13 cellular contexts compared by ENCODE assay signal in the genomic region with DNA sequence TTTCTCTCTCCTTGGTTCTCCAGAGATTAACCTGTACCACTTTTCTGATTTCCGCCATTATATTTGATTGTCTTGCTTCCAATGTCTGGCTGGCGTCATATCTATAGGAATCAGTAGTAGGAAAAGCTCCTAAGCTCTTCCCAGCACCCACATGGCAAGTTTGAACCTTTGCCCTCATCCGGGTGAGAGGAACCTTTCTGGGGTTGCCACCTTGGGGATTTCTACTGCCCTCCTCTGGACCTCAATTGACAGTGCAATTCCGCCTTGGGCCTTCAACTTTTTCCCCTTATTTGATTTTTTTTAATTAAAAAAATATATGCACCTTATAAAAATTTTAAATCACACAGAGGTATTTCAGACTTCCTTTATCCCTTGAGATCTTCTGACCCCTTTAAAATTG. TPM values are rescaled to one million over a fixed set of nuclear protein-coding genes. Genes with fewer than 3 reads are reported as not detected.
DNase-seq lines count a peak whose midpoint lies in the region; ATAC-seq, FAIRE-seq and TF ChIP-seq lines count a peak whose summit lies in the region.
"Had no signal": no experiment of that assay in that cellular context is flagged by ENCODE, and none has a peak within 500 bp of the region (broad histone marks: within the 10 kb centered on the region; RNA-seq: fewer than 3 reads in every experiment).

No MANE protein-coding gene starts in this region.

- no peak overlapping the region for H3K4me2 ChIP-seq in astrocyte (ENCODE audit: low read length)
- H3K4me2 ChIP-seq: BLaER1 had no signal

- H3K36me3 Mint-ChIP-seq in astrocyte (ENCODE audit: low read depth, unreplicated experiment) = no peaks in the 10 kb centered on the region
- H3K36me3 Mint-ChIP-seq in neural crest cell (ENCODE audit: low read depth) = no peaks in the 10 kb centered on the region
- no peaks in the 10 kb centered on the region for H3K36me3 Mint-ChIP-seq in CD4-positive, alpha-beta T cell (ENCODE audit: low read depth)

- no peaks in the 10 kb centered on the region for H3K27me3 ChIP-seq in astrocyte (ENCODE audit: insufficient read depth, low read length)
- no peaks in the 10 kb centered on the region for H3K27me3 ChIP-seq in CD4-positive, alpha-beta T cell (ENCODE audit: control insufficient read depth, insufficient read depth, low read length)

- POLR2A ChIA-PET in CD4-positive, alpha-beta T cell (lab: Charles Lee) = no interaction called here

- no peaks in the 10 kb centered on the region for H3K9me3 ChIP-seq in astrocyte (ENCODE audit: insufficient read depth, low read depth, low read length)
- no peaks in the 10 kb centered on the region for H3K9me3 ChIP-seq in CD4-positive, alpha-beta T cell (ENCODE audit: control insufficient read depth, low read length)
- H3K9me3 ChIP-seq: BLaER1 had no signal

- DNase-seq in NCI-H82 (lab: John Stamatoyannopoulos, UW) = peak; percentile 31
- DNase-seq in NCI-H82 treated with DMSO at 0.1 percent for 48 hours (lab: John Stamatoyannopoulos, UW; ENCODE audit: unreplicated experiment) = no peak
- DNase-seq in astrocyte (ENCODE audit: low read depth) = no peak
- DNase-seq in neural crest cell (ENCODE audit: low read depth, low spot score) = no peak
- DNase-seq in NCI-H2171 treated with DMSO at 0.1 percent for 48 hours (lab: John Stamatoyannopoulos, UW) = no peak
- DNase-seq in CD4-positive, alpha-beta T cell = no peak
- no peak for DNase-seq in left cardiac atrium
- DNase-seq: activated naive CD4-positive, alpha-beta T cell treated with Interleukin-2 at 50 U/mL for 16 hours; NCI-H2081 treated with DMSO at 0.1 percent for 48 hours had no signal

- H3K4me1 Mint-ChIP-seq in astrocyte (ENCODE audit: low read depth, unreplicated experiment) (no peaks in the 10 kb centered on the region), neural crest cell (no peaks in the 10 kb centered on the region)
- H3K4me1 Mint-ChIP-seq in CD4-positive, alpha-beta T cell (ENCODE audit: low read depth) = no peaks in the 10 kb centered on the region

- TF ChIP-seq CTCF in astrocyte (IDR thresholded peaks at IDR 0.05; ENCODE audit: insufficient read depth, low read depth, low read length) (peak; percentile 14), neural crest cell (conservative IDR thresholded peaks at IDR 0.05) (peak; percentile 47)
- no peak for TF ChIP-seq CTCF in CD4-positive, alpha-beta T cell (IDR thresholded peaks at IDR 0.05)

- H3K9me3 Mint-ChIP-seq in astrocyte (ENCODE audit: unreplicated experiment) (no peaks in the 10 kb centered on the region), neural crest cell (no peaks in the 10 kb centered on the region)
- H3K9me3 Mint-ChIP-seq in CD4-positive, alpha-beta T cell = no peaks in the 10 kb centered on the region

- no peak overlapping the region for H3K4me3 Mint-ChIP-seq in astrocyte (ENCODE audit: unreplicated experiment)
- no peak overlapping the region for H3K4me3 Mint-ChIP-seq in neural crest cell
- H3K4me3 Mint-ChIP-seq in CD4-positive, alpha-beta T cell = no peak overlapping the region

- H3K27ac ChIP-seq in astrocyte (ENCODE audit: low read depth, low read length) = no peak overlapping the region
- no peak overlapping the region for H3K27ac ChIP-seq in CD4-positive, alpha-beta T cell (ENCODE audit: low read depth, low read length)
- H3K27ac ChIP-seq: BLaER1 had no signal

- H3K4me3 ChIP-seq in astrocyte (ENCODE audit: insufficient read depth, low read depth, low read length) = no peak overlapping the region
- H3K4me3 ChIP-seq: BLaER1 had no signal

- intact Hi-C loops in CD4-positive, alpha-beta T cell (cut with DNase I, micrococcal nuclease) = no loop called here
- intact Hi-C loops in left cardiac atrium (cut with DNase I) = no loop called here

- H3K27me3 Mint-ChIP-seq in astrocyte (ENCODE audit: low read depth, unreplicated experiment) = no peaks in the 10 kb centered on the region
- H3K27me3 Mint-ChIP-seq in neural crest cell (ENCODE audit: low read depth) = peaks cover 19% of the 10 kb centered on the region
- peaks cover 20% of the 10 kb centered on the region for H3K27me3 Mint-ChIP-seq in CD4-positive, alpha-beta T cell

- H3K27ac Mint-ChIP-seq in astrocyte (ENCODE audit: unreplicated experiment) (no peak overlapping the region), neural crest cell (ENCODE audit: unreplicated experiment) (no peak overlapping the region)
- no peak overlapping the region for H3K27ac Mint-ChIP-seq in CD4-positive, alpha-beta T cell

- CTCF ChIA-PET in CD4-positive, alpha-beta T cell (lab: Charles Lee) = no interaction called here

- no peak overlapping the region for H2AFZ ChIP-seq in astrocyte (ENCODE audit: low read depth, low read length)

- no peaks in the 10 kb centered on the region for H3K36me3 ChIP-seq in astrocyte (ENCODE audit: insufficient read depth, low read length)
- H3K36me3 ChIP-seq: BLaER1 had no signal

- ATAC-seq in HG03175 (IDR thresholded peaks at IDR 0.05; ENCODE audit: unreplicated experiment) (peak; percentile 46), left cardiac atrium (no peak)
- ATAC-seq in CD4-positive, alpha-beta T cell (ENCODE audit: poor library complexity) = no peak
- ATAC-seq: esophagus mucosa had no signal

- no peaks in the 10 kb centered on the region for H3K79me2 ChIP-seq in astrocyte (ENCODE audit: insufficient read depth, low read length)

- H3K4me1 ChIP-seq in astrocyte (ENCODE audit: insufficient read depth, low read length) = no peaks in the 10 kb centered on the region
- H3K4me1 ChIP-seq: BLaER1 had no signal

- no peak overlapping the region for H3K9ac ChIP-seq in astrocyte (ENCODE audit: low read length)
- H3K9ac ChIP-seq: BLaER1 had no signal

- FAIRE-seq in astrocyte (lab: Jason Lieb, UNC) = no peak

- H4K20me1 ChIP-seq in astrocyte (ENCODE audit: insufficient read depth, low read length) = no peaks in the 10 kb centered on the region
- H4K20me1 ChIP-seq: BLaER1 had no signal

RNA-seq across cellular contexts. Expression of a gene that starts 2.0 kb away (rescaled TPM):
- total RNA-seq in astrocyte (not detected in 2 replicates), neural crest cell (not detected in 2 replicates), left cardiac atrium (not detected)
- not detected for total RNA-seq in CD4-positive, alpha-beta T cell
- total RNA-seq: esophagus mucosa; T-helper 2 cell treated with Interferon-gamma antibody and Interleukin-4, amounts not matched to agents 100 ng/mL and 5 ng/mL, for 36 hours had no signal

RNA-seq across cellular contexts. Expression of a gene that starts 34.4 kb away (rescaled TPM):
- total RNA-seq in astrocyte = 20.1 and 24.6 TPM in 2 replicates
- total RNA-seq in neural crest cell = 26.4 and 30.6 TPM in 2 replicates
- total RNA-seq in CD4-positive, alpha-beta T cell = 10 to 100 TPM; 15.2 to 18.2 TPM
- total RNA-seq in left cardiac atrium = 10 to 100 TPM in 1 of 2 donors, 1 to 10 TPM in 1; 7.2 to 10.9 TPM
